1 cellular context compared by ENCODE assay signal in genomic region chr6:31559958-31560696, GRCh38.
TF ChIP-seq lines count a peak whose summit lies in the region.

No MANE protein-coding gene starts in this region.

TF ChIP-seq in K562, 482 proteins besides CTCF, POLR2A, EP300 and RAD21 (continues in another document):
- TF ChIP-seq ZNF699 (CRISPR knock-in tag; IDR thresholded peaks at IDR 0.05; ENCODE audit: insufficient replicate concordance): no peak
- no peak for TF ChIP-seq PHB (CRISPR knock-in tag; IDR thresholded peaks at IDR 0.05)
- no peak for TF ChIP-seq MGA (IDR thresholded peaks at IDR 0.05)
- TF ChIP-seq NFIC (IDR thresholded peaks at IDR 0.05): peak; percentile 57
- TF ChIP-seq KLF10 (CRISPR knock-in tag; IDR thresholded peaks at IDR 0.05): no peak
- no peak for TF ChIP-seq MYBL2 (IDR thresholded peaks at IDR 0.05; ENCODE audit: low read depth)
- TF ChIP-seq MYBL2 (CRISPR knock-in tag; IDR thresholded peaks at IDR 0.05; ENCODE audit: borderline replicate concordance): no peak
- no peak for TF ChIP-seq ETS2 (tag; IDR thresholded peaks at IDR 0.05; ENCODE audit: borderline replicate concordance, poor library complexity, severe bottlenecking)
- TF ChIP-seq ZNF717 (CRISPR knock-in tag; IDR thresholded peaks at IDR 0.05): no peak
- TF ChIP-seq KLF1 (tag; IDR thresholded peaks at IDR 0.05): no peak
- no peak for TF ChIP-seq CBX5 (IDR thresholded peaks at IDR 0.05; ENCODE audit: borderline replicate concordance, low read depth)
- TF ChIP-seq CCAR2 (IDR thresholded peaks at IDR 0.05; ENCODE audit: low read depth, low read length): no peak
- TF ChIP-seq ZNF609 (CRISPR knock-in tag; IDR thresholded peaks at IDR 0.05; ENCODE audit: borderline replicate concordance): no peak
- peak; percentile 7; the same call in 1 of the 2 replicates for TF ChIP-seq ZFP1 (CRISPR knock-in tag; IDR thresholded peaks at IDR 0.05)
- TF ChIP-seq CSDE1 (IDR thresholded peaks at IDR 0.05): no peak
- TF ChIP-seq SMAD4 (CRISPR knock-in tag; conservative IDR thresholded peaks at IDR 0.05): peak; percentile 77
- TF ChIP-seq KLF6 (CRISPR knock-in tag; IDR thresholded peaks at IDR 0.05; ENCODE audit: borderline replicate concordance): no peak
- TF ChIP-seq ZNF184 (CRISPR knock-in tag; IDR thresholded peaks at IDR 0.05): no peak
- no peak for TF ChIP-seq CREB3L1 (IDR thresholded peaks at IDR 0.05; ENCODE audit: borderline replicate concordance, low read depth)
- no peak for TF ChIP-seq RBM39 (optimal IDR thresholded peaks at IDR 0.05; ENCODE audit: low read depth, low read length)
- TF ChIP-seq TOE1 (IDR thresholded peaks at IDR 0.05; ENCODE audit: borderline replicate concordance): no peak
- no peak for TF ChIP-seq TOE1 (CRISPR knock-in tag; IDR thresholded peaks at IDR 0.05; ENCODE audit: borderline replicate concordance, low read depth)
- no peak for TF ChIP-seq ZNF398 (CRISPR knock-in tag; IDR thresholded peaks at IDR 0.05)
- no peak for TF ChIP-seq USF2 (CRISPR knock-in tag; IDR thresholded peaks at IDR 0.05)
- peak; percentile 13; the same call in 1 of the 2 replicates for TF ChIP-seq ZBTB2 (IDR thresholded peaks at IDR 0.05)
- TF ChIP-seq ETS1 (conservative IDR thresholded peaks at IDR 0.05; ENCODE audit: control insufficient read depth, low read depth, low read length): peak; percentile 24; the same call in 1 of the 2 replicates
- no peak for TF ChIP-seq CBX8 (IDR thresholded peaks at IDR 0.05; ENCODE audit: borderline replicate concordance, extremely low read depth, low read depth, low read length, poor library complexity, severe bottlenecking)
- no peak for TF ChIP-seq ZBTB33 (CRISPR knock-in tag; IDR thresholded peaks at IDR 0.05)
- no peak for TF ChIP-seq HNRNPH1 (optimal IDR thresholded peaks at IDR 0.05; ENCODE audit: low read depth, low read length)
- TF ChIP-seq PYGO2 (tag; IDR thresholded peaks at IDR 0.05): no peak
- TF ChIP-seq YBX1 (IDR thresholded peaks at IDR 0.05): no peak
- TF ChIP-seq NFIX (CRISPR knock-in tag; IDR thresholded peaks at IDR 0.05; ENCODE audit: low read depth): no peak
